ENCODE assay signal across 10 cellular contexts in the genomic region with DNA sequence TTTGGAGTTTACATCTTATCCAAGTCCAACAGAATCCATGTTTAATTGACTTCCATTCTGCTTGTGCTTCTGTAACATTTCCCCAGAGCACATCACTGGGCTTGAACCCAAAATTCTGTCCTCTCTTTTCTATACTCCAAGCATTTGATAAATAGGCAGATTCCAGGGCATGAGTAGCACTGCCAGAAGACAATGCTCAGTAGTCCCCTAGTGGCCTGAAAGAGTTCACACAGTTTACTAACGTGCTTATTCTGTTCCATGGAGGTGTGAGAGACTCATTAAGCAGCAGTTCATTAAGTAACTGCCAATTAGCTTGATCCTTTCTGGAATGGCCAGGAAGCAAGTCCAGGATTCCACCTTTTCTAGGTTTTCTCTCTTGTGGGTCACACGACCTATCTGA. TPM values are rescaled to one million over a fixed set of nuclear protein-coding genes. Genes with fewer than 3 reads are reported as not detected.
A peak's percentile ranks its signal among the peaks of the same experiment; 100 is the strongest.
DNase-seq lines count a peak whose midpoint lies in the region; ATAC-seq and TF ChIP-seq lines count a peak whose summit lies in the region.
"Had no signal": no experiment of that assay in that cellular context is flagged by ENCODE, and none has a peak within 500 bp of the region (broad histone marks: within the 10 kb centered on the region; RNA-seq: fewer than 3 reads in every experiment).

No MANE protein-coding gene starts in this region.

- no peak overlapping the region for H3K27ac ChIP-seq in spleen

- intact Hi-C loops in spleen (cut with DNase I; ENCODE audit: low total_unique reads), result no loop called here

- H3K4me3 ChIP-seq in spleen, result no peak overlapping the region

- DNase-seq in NCI-H446 treated with DMSO at 0.1 percent for 48 hours (lab: John Stamatoyannopoulos, UW) (peak; percentile 81), iPS DF 19.7 (ENCODE audit: low read depth, low spot score) (peak; percentile 7), T-helper 9 cell (no peak), spleen (no peak), superior temporal gyrus (ENCODE audit: extremely low spot score) (no peak)

- H3K9me3 ChIP-seq in spleen, result peaks cover 0 to 3% (median 0%) of the 10 kb centered on the region in 8 donors

- TF ChIP-seq POLR2A in spleen (IDR thresholded peaks at IDR 0.05), result no peak

- peak in 3 of 11 experiments; percentile 6 to 18 (median 15) for TF ChIP-seq CTCF in spleen (IDR thresholded peaks at IDR 0.05 in 8 of 11, conservative IDR thresholded peaks at IDR 0.05 in 3 of 11)

- WGBS in spleen, 5 donors, result 7 to 13% (median 8%) methylated on average over 2 of the region's 2 CpGs

- H3K36me3 ChIP-seq in spleen, result no peaks in the 10 kb centered on the region

- ATAC-seq in GM18508 (IDR thresholded peaks at IDR 0.05; ENCODE audit: insufficient read depth, unreplicated experiment) (peak; percentile 86), HG02623 (IDR thresholded peaks at IDR 0.05; ENCODE audit: unreplicated experiment) (peak; percentile 95), GM18519 (IDR thresholded peaks at IDR 0.05; ENCODE audit: low FRiP score, unreplicated experiment) (no peak)

- H3K27me3 ChIP-seq in spleen (replicated peaks in 1 of 7), result no peaks in the 10 kb centered on the region

- H3K4me1 ChIP-seq in spleen, result no peaks in the 10 kb centered on the region

RNA-seq across cellular contexts. Expression of gene GABRA6, which starts 9.4 kb away (rescaled TPM):
- not detected for total RNA-seq in spleen
- under 1 TPM in 1 of 3 donors, not detected in 2; 0.07 TPM for polyA plus RNA-seq in spleen
- total RNA-seq: endothelial cell of umbilical vein, M059J had no signal
- polyA plus RNA-seq: endothelial cell of umbilical vein had no signal

Comparison
In these comparisons a context has a peak if more than half of its experiments do, and no peak if none do; other contexts are left out.
1. DNase-seq: peak in NCI-H446 treated with DMSO at 0.1 percent for 48 hours (single experiment) and iPS DF 19.7 (single experiment); none in T-helper 9 cell (single experiment), spleen (single experiment) and superior temporal gyrus (single experiment).